ENCODE assay signal across 1 cellular context in genomic region chr9:86449246-86449645, GRCh38.
TF ChIP-seq lines count a peak whose summit lies in the region.

No MANE protein-coding gene starts in this region.

TF ChIP-seq in HEK293, 187 proteins besides CTCF, POLR2A, EP300 and RAD21 (continued from another document):
- TF ChIP-seq ZSCAN4 (tag by site-specific recombination; IDR thresholded peaks at IDR 0.05) (no peak), SCRT2 (tag by site-specific recombination; IDR thresholded peaks at IDR 0.05) (no peak), ZNF114 (tag by site-specific recombination; IDR thresholded peaks at IDR 0.05) (no peak), SP7 (tag by site-specific recombination; IDR thresholded peaks at IDR 0.05) (no peak)
